In the genomic region with DNA sequence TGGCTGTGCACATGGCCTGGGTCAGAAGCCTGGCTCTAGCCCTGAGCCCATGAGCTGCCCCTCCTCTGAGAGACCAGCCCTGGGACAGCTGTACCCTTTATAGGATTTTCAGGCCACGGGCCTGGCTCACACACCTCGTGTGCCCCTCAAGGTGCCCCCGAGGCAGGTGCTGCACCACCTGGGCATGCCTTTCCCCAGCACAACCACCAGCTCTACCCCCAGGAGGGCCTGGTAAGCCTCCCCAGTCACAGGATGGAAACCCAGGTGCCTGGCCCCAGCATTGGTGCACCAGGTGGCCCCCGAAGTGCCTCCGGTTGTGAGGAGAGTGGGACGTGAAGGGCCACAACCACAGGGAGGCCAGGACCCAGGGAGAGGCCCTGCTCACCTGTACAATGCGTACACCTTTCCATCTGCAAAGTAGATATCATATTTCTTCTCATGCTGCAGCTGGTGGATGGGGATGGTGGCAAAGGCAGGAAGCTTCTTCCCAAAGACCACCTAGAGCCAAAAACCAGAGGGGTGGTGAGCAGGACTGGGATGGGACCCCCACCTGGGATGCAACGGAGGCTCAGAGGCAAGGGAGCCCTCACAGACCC, we compare ENCODE assay signal across 12 cellular contexts. TPM values are rescaled to one million over a fixed set of nuclear protein-coding genes. Genes with fewer than 3 reads are reported as not detected.
DNase-seq lines count a peak whose midpoint lies in the region; ATAC-seq and TF ChIP-seq lines count a peak whose summit lies in the region.
"Had no signal": no experiment of that assay in that cellular context is flagged by ENCODE, and none has a peak within 500 bp of the region (broad histone marks: within the 10 kb centered on the region; RNA-seq: fewer than 3 reads in every experiment).

No MANE protein-coding gene starts in this region.

- no peak for TF ChIP-seq CTCF in WERI-Rb-1 (IDR thresholded peaks at IDR 0.05; ENCODE audit: low read depth, low read length)
- no peak for TF ChIP-seq CTCF in natural killer cell (IDR thresholded peaks at IDR 0.05)

- H3K36me3 ChIP-seq in WERI-Rb-1 (peaks cover 82% of the 10 kb centered on the region), mesendoderm (ENCODE audit: control insufficient read depth, insufficient read depth, low read length) (peaks cover 19% of the 10 kb centered on the region)

- H3K4me1 Mint-ChIP-seq in natural killer cell, result peaks cover 16 to 41% of the 10 kb centered on the region in 2 donors

- peak overlapping the region; percentile 27 for H3K56ac ChIP-seq in mesendoderm (ENCODE audit: low read length)

- no peak overlapping the region for H3K4ac ChIP-seq in mesendoderm (ENCODE audit: low read depth, low read length)

- H3K27ac ChIP-seq in WERI-Rb-1 (peak overlapping the region; percentile 60), mesendoderm (ENCODE audit: low read depth, low read length) (no peak overlapping the region)

- no peak overlapping the region for H3K4me3 ChIP-seq in WERI-Rb-1 (ENCODE audit: low read depth, low read length)
- H3K4me3 ChIP-seq in mesendoderm (ENCODE audit: low read length), result no peak overlapping the region

- H2BK5ac ChIP-seq in mesendoderm (ENCODE audit: low read length), result no peak overlapping the region

- no peaks in the 10 kb centered on the region for H3K27me3 Mint-ChIP-seq in natural killer cell (ENCODE audit: low read depth in 2 of 2)
- H3K27me3 Mint-ChIP-seq: CD4-positive, alpha-beta T cell had no signal

- H3K9me3 Mint-ChIP-seq in natural killer cell, result no peaks in the 10 kb centered on the region
- H3K9me3 Mint-ChIP-seq: CD4-positive, alpha-beta T cell had no signal

- H4K5ac ChIP-seq in mesendoderm (ENCODE audit: low read length), result no peak overlapping the region

- H3K4me2 ChIP-seq in mesendoderm (ENCODE audit: low read length), result no peak overlapping the region

- no peaks in the 10 kb centered on the region for H3K36me3 Mint-ChIP-seq in natural killer cell

- H3K27ac Mint-ChIP-seq in natural killer cell, result no peak overlapping the region
- H3K27ac Mint-ChIP-seq: CD4-positive, alpha-beta T cell had no signal

- H3K79me2 ChIP-seq in mesendoderm (ENCODE audit: control insufficient read depth, insufficient read depth, low read length), result peaks cover 31% of the 10 kb centered on the region

- WGBS in mesendoderm (ENCODE audit: extremely low coverage, insufficient coverage, low lambda C conversion rate), result no CpG with 5 or more reads among the region's 8 CpGs

- H3K9ac ChIP-seq in mesendoderm (ENCODE audit: low read length), result peak overlapping the region; percentile 51

- H3K27me3 ChIP-seq in WERI-Rb-1 (ENCODE audit: insufficient read depth, low read depth, severe bottlenecking), result no peaks in the 10 kb centered on the region
- no peaks in the 10 kb centered on the region for H3K27me3 ChIP-seq in mesendoderm (ENCODE audit: insufficient read depth, low read length, poor library complexity)
- H3K27me3 ChIP-seq: Peyer's patch had no signal

- intact Hi-C loops in left ventricle myocardium superior (cut with micrococcal nuclease) (no loop called here), cardiac septum (cut with DNase I) (no loop called here), natural killer cell (cut with micrococcal nuclease) (loop anchor here (10.0 kb wide), 2 partner anchors 481 to 661 kb away; no protein-coding TSS in a partner anchor)

- H3K4me3 Mint-ChIP-seq in natural killer cell, result no peak overlapping the region
- H3K4me3 Mint-ChIP-seq: CD4-positive, alpha-beta T cell had no signal

- no peak overlapping the region for H2AK5ac ChIP-seq in mesendoderm (ENCODE audit: low read length)

- no peak overlapping the region for H3K23ac ChIP-seq in mesendoderm (ENCODE audit: low read length)

- peaks cover 6% of the 10 kb centered on the region for H3K4me1 ChIP-seq in mesendoderm (ENCODE audit: control insufficient read depth, low read depth, low read length)

- no peak overlapping the region for H2BK120ac ChIP-seq in mesendoderm (ENCODE audit: low read depth, low read length)

- ATAC-seq in left ventricle myocardium superior, result no peak
- ATAC-seq in natural killer cell, result no peak
- no peak for ATAC-seq in GM21360 (IDR thresholded peaks at IDR 0.05; ENCODE audit: unreplicated experiment)

- peaks cover 27% of the 10 kb centered on the region for H3K79me1 ChIP-seq in mesendoderm (ENCODE audit: low read length)

- no peak overlapping the region for H3K18ac ChIP-seq in mesendoderm (ENCODE audit: low read length)

- DNase-seq in left ventricle myocardium superior, result peak; percentile 25
- no peak for DNase-seq in cardiac septum (ENCODE audit: low spot score)
- no peak for DNase-seq in WERI-Rb-1
- no peak for DNase-seq in mesendoderm
- DNase-seq in natural killer cell, result no peak
- DNase-seq in activated naive CD4-positive, alpha-beta T cell treated with anti-CD3 and anti-CD28 coated beads, Interleukin-2, amount 50 U/mL, for 16 hours, result no peak
- DNase-seq in ureter (ENCODE audit: low spot score), result no peak

- no peak overlapping the region for H2BK15ac ChIP-seq in mesendoderm (replicated peaks; ENCODE audit: low read depth)

- H3K9me3 ChIP-seq in WERI-Rb-1 (ENCODE audit: severe bottlenecking), result no peaks in the 10 kb centered on the region
- H3K9me3 ChIP-seq: Peyer's patch had no signal

- H4K8ac ChIP-seq in mesendoderm (ENCODE audit: low read depth, low read length), result no peak overlapping the region

RNA-seq across cellular contexts. Expression of gene ZNF598, which starts 6.3 kb away (rescaled TPM):
- total RNA-seq in left ventricle myocardium superior, result 16.0 TPM
- total RNA-seq in cardiac septum, result 21.9 TPM
- polyA plus RNA-seq in mesendoderm (2013, experiment 1 of 2), result 32.7 TPM
- polyA plus RNA-seq in mesendoderm (2013, experiment 2 of 2), result 32.2 TPM
- 10 to 100 TPM; 56.1 to 71.6 (median 58.2) TPM for total RNA-seq in natural killer cell
- 46.4 TPM for total RNA-seq in ureter

RNA-seq across cellular contexts. Expression of gene SYNGR3, which starts 13.6 kb away (rescaled TPM):
- total RNA-seq in left ventricle myocardium superior (1.0 TPM), cardiac septum (1.8 TPM), natural killer cell (10 to 100 TPM; 10.3 to 19.3 (median 19.1) TPM), ureter (0.86 TPM)
- 8.9 TPM for polyA plus RNA-seq in mesendoderm (2013, experiment 1 of 2)
- 9.5 TPM for polyA plus RNA-seq in mesendoderm (2013, experiment 2 of 2)

RNA-seq across cellular contexts. Expression of gene NPW, which starts 16.3 kb away (rescaled TPM):
- total RNA-seq in left ventricle myocardium superior, result not detected
- total RNA-seq in cardiac septum, result not detected
- 2.7 TPM for polyA plus RNA-seq in mesendoderm (2013, experiment 1 of 2)
- polyA plus RNA-seq in mesendoderm (2013, experiment 2 of 2), result 2.7 TPM
- total RNA-seq in natural killer cell, result under 1 TPM in 1 of 3 donors, not detected in 2; 0.80 TPM
- not detected for total RNA-seq in ureter
- total RNA-seq: A172 had no signal

RNA-seq across cellular contexts. Expression of gene GFER, which starts 19.3 kb away (rescaled TPM):
- total RNA-seq in left ventricle myocardium superior (32.2 TPM), cardiac septum (25.5 TPM), natural killer cell (10 to 100 TPM; 23.8 to 29.5 (median 24.6) TPM), ureter (16.5 TPM)
- polyA plus RNA-seq in mesendoderm (2013, experiment 1 of 2), result 46.4 TPM
- polyA plus RNA-seq in mesendoderm (2013, experiment 2 of 2), result 48.0 TPM

RNA-seq across cellular contexts. Expression of gene NOXO1, which starts 22.1 kb away (rescaled TPM):
- not detected for total RNA-seq in left ventricle myocardium superior
- not detected for total RNA-seq in cardiac septum
- polyA plus RNA-seq in mesendoderm (2013, experiment 1 of 2), result 0.25 TPM
- 0.39 TPM for polyA plus RNA-seq in mesendoderm (2013, experiment 2 of 2)
- not detected for total RNA-seq in natural killer cell
- 0.65 TPM for total RNA-seq in ureter
- total RNA-seq: A172, H4 had no signal
